Comparison of ENCODE assay signal across 20 cellular contexts in genomic region chr7:128094686-128095085, GRCh38.
"Had no signal": no experiment of that assay in that cellular context is flagged by ENCODE, and none has a peak within 500 bp of the region (broad histone marks: within the 10 kb centered on the region; RNA-seq: fewer than 3 reads in every experiment).

No MANE protein-coding gene starts in this region.

- H3K4me3 Mint-ChIP-seq: activated T-cell treated with anti-CD3 and anti-CD28 coated beads, Interleukin-2, amount 50 U/mL, for 72 hours; T-helper 2 cell treated with Interferon-gamma antibody and Interleukin-4, amounts not matched to agents 5 μg/mL and 100 μg/mL, for 36 hours; WTC11 had no signal

- H3K27ac Mint-ChIP-seq: activated T-cell treated with anti-CD3 and anti-CD28 coated beads, Interleukin-2, amount 50 U/mL, for 72 hours; T-helper 2 cell treated with Interferon-gamma antibody and Interleukin-4, amounts not matched to agents 5 μg/mL and 100 μg/mL, for 36 hours; WTC11 had no signal

- H3K9me3 Mint-ChIP-seq: activated T-cell treated with anti-CD3 and anti-CD28 coated beads, Interleukin-2, amount 50 U/mL, for 72 hours; T-helper 2 cell treated with Interferon-gamma antibody and Interleukin-4, amounts not matched to agents 5 μg/mL and 100 μg/mL, for 36 hours; WTC11 had no signal

- H3K4me1 Mint-ChIP-seq: WTC11 had no signal

- ATAC-seq: SK-N-SH treated with all-trans-retinoic acid at 6 μM for 48 hours, WTC11 had no signal

- DNase-seq: activated CD4-positive, alpha-beta T cell treated with anti-CD3 and anti-CD28 coated beads for 48 hours; activated CD4-positive, alpha-beta T cell treated with anti-CD3 and anti-CD28 coated beads, Interleukin-2, amount 50 U/mL, for 4 hours; activated CD4-positive, CD25-positive, alpha-beta regulatory T cell treated with anti-CD3 and anti-CD28 coated beads, Interleukin-2, amount 50 U/mL, for 72 hours; activated CD8-positive, alpha-beta memory T cell treated with anti-CD3 and anti-CD28 coated beads for 24 hours; activated T-cell treated with anti-CD3 and anti-CD28 coated beads, Interleukin-2, amount 50 U/mL, for 72 hours; aorta; central memory CD4-positive, alpha-beta T cell; MG63; NCI-H1105; NCI-H1436; NCI-H1694 treated with DMSO at 0.1 percent for 48 hours; NCI-H2029 treated with DMSO at 0.1 percent for 48 hours; NCI-H345; NCI-H510A; Peyer's patch; SHP77; SW 1271 had no signal
